In genomic region chr6:163418273-163419029, GRCh38 we compare ENCODE assay signal across 9 cellular contexts. TPM values are rescaled to one million over a fixed set of nuclear protein-coding genes. Genes with fewer than 3 reads are reported as not detected.
DNase-seq lines count a peak whose midpoint lies in the region; ATAC-seq and TF ChIP-seq lines count a peak whose summit lies in the region.
"Had no signal": no experiment of that assay in that cellular context is flagged by ENCODE, and none has a peak within 500 bp of the region (broad histone marks: within the 10 kb centered on the region; RNA-seq: fewer than 3 reads in every experiment).

No MANE protein-coding gene starts in this region.

- peaks cover 52% of the 10 kb centered on the region for H3K4me1 Mint-ChIP-seq in brain

- H3K36me3 Mint-ChIP-seq in brain, result peaks cover 29% of the 10 kb centered on the region

- peak overlapping the region; percentile 86 to 95 (median 91) for H3K4me3 Mint-ChIP-seq in brain

- H3K36me3 ChIP-seq in right lobe of liver (no peaks in the 10 kb centered on the region), subcutaneous abdominal adipose tissue (ENCODE audit: control insufficient read depth in 5 of 5, insufficient read depth in 5 of 5, low read length in 5 of 5) (no peaks in the 10 kb centered on the region)

- no peak for DNase-seq in HL-60 (ENCODE audit: low read depth in 1 of 2, low spot score in 1 of 2)
- DNase-seq in right lobe of liver, result no peak
- DNase-seq in NCI-H146 (lab: John Stamatoyannopoulos, UW), result no peak
- no peak for DNase-seq in NCI-H1694 (lab: John Stamatoyannopoulos, UW)
- no peak for DNase-seq in activated effector memory CD4-positive, alpha-beta T cell treated with Interleukin-2 at 50 U/mL for 16 hours
- DNase-seq: activated naive CD4-positive, alpha-beta T cell treated with anti-CD3 and anti-CD28 coated beads for 36 hours had no signal

- peaks cover 14% of the 10 kb centered on the region for H3K27me3 Mint-ChIP-seq in brain

- intact Hi-C loops in right lobe of liver (cut with DNase I), result loop anchor here in 1 of 2 donors (10.0 kb wide), 1 partner anchor 224 kb away; no protein-coding TSS in a partner anchor

- H3K27me3 ChIP-seq in HL-60 (ENCODE audit: insufficient read depth, poor library complexity, severe bottlenecking) (no peaks in the 10 kb centered on the region), right lobe of liver (no peaks in the 10 kb centered on the region), subcutaneous abdominal adipose tissue (ENCODE audit: control insufficient read depth in 5 of 5, insufficient read depth in 4 of 5, low read length in 5 of 5) (no peaks in the 10 kb centered on the region)

- H3K27ac ChIP-seq in HL-60 (replicated peaks), result peak overlapping the region; percentile 31
- H3K27ac ChIP-seq in right lobe of liver, result peak overlapping the region; percentile 17 to 98 (median 93)
- peak overlapping the region; percentile 100 for H3K27ac ChIP-seq in subcutaneous abdominal adipose tissue (ENCODE audit: low read depth, low read length)

- peak overlapping the region; percentile 81 to 99 (median 89) for H3K27ac Mint-ChIP-seq in brain
- H3K27ac Mint-ChIP-seq: activated naive CD4-positive, alpha-beta T cell treated with anti-CD3 and anti-CD28 coated beads for 36 hours had no signal

- TF ChIP-seq POLR2A in right lobe of liver (IDR thresholded peaks at IDR 0.05), result no peak

- H3K9me3 ChIP-seq in right lobe of liver (no peaks in the 10 kb centered on the region), subcutaneous abdominal adipose tissue (ENCODE audit: control insufficient read depth in 5 of 5, low read length in 5 of 5) (no peaks in the 10 kb centered on the region)

- H3K4me3 ChIP-seq in HL-60 (replicated peaks; ENCODE audit: insufficient read depth, low read length) (no peak overlapping the region), right lobe of liver (no peak overlapping the region), subcutaneous abdominal adipose tissue (ENCODE audit: low read depth in 1 of 5, low read length in 5 of 5) (peak overlapping the region; percentile 33 to 99 (median 59))

- H3K9ac ChIP-seq in subcutaneous abdominal adipose tissue (ENCODE audit: low read length in 5 of 5), result peak overlapping the region in 4 of 5 donors; percentile 64 to 98 (median 74)

- peaks cover 0 to 9% (median 0%) of the 10 kb centered on the region in 5 experiments for H3K9me3 Mint-ChIP-seq in brain
- H3K9me3 Mint-ChIP-seq: activated naive CD4-positive, alpha-beta T cell treated with anti-CD3 and anti-CD28 coated beads for 36 hours had no signal

- H3K4me1 ChIP-seq in right lobe of liver, result peaks cover 1 to 58% (median 24%) of the 10 kb centered on the region in 4 donors
- peaks cover 3 to 57% (median 45%) of the 10 kb centered on the region in 5 donors for H3K4me1 ChIP-seq in subcutaneous abdominal adipose tissue (ENCODE audit: control insufficient read depth in 5 of 5, insufficient read depth in 5 of 5, low read length in 5 of 5)

- ATAC-seq in right lobe of liver, result no peak
- ATAC-seq in GM19023 (IDR thresholded peaks at IDR 0.05; ENCODE audit: unreplicated experiment), result no peak

- WGBS in right lobe of liver (ENCODE audit: insufficient coverage, low coverage, low lambda C conversion rate, missing lambda C conversion rate), result 15% methylated on average over 5 of the region's 5 CpGs

- TF ChIP-seq CTCF in HL-60 (IDR thresholded peaks at IDR 0.05; ENCODE audit: insufficient read depth, low read length), result no peak
- TF ChIP-seq CTCF in brain (conservative IDR thresholded peaks at IDR 0.05), result no peak
- TF ChIP-seq CTCF in right lobe of liver (IDR thresholded peaks at IDR 0.05), result no peak

RNA-seq across cellular contexts. Expression of gene QKI, which starts 3.9 kb away (rescaled TPM):
- 70.0 TPM for polyA plus RNA-seq in brain (ENCODE audit: insufficient read depth, low read depth, low replicate concordance)
- total RNA-seq in right lobe of liver, result 10 to 100 TPM; 47.6 to 80.8 (median 76.3) TPM

Comparison
In these comparisons a context has a peak if more than half of its experiments do, and no peak if none do; other contexts are left out.
1. H3K27ac ChIP-seq: peak in every context shown above with its lines; median percentile 100 in subcutaneous abdominal adipose tissue; 93 in right lobe of liver; 31 in HL-60.
2. H3K4me3 ChIP-seq: peak in subcutaneous abdominal adipose tissue (5 of 5); none in HL-60 (single experiment) and right lobe of liver (0 of 3).